10 cellular contexts compared by ENCODE assay signal in the genomic region with DNA sequence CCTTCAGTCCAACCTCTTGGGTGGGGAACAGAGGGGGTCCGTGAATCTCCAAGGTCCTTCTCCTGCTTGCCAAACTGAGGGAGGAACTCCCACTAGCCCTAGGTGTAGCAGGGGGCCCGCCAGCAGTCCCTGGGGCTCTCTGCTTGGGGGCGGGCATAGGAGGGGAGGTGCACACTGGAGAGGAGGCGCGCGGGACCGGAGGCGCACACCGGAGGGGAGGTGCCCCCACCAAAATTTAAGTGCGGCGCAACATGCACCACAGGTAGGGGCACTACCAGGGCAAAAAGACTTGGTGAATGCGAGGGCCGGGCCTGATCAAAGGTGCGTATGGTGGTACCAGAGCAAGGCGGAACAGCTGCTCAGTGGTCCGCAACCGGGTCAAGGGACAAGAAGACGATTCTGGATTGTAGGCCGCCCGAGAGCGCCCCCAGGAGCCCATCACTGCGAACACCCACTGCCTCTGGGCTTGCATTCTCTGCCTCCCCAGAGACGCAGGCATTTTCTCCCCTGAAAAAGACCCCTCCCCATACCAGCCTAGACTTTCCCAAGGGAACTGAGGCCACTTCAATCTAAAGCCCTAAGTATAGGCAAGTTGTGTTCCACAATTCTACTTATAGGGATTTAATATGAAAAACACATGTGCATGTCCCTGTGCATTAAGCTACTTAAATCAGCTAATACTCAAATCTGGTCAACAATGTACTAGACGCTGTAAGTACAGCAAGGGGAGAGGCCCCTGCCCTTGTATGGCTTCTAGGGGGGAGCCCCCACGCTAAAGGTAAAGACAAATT. TPM values are rescaled to one million over a fixed set of nuclear protein-coding genes. Genes with fewer than 3 reads are reported as not detected.
DNase-seq lines count a peak whose midpoint lies in the region; ATAC-seq, FAIRE-seq and TF ChIP-seq lines count a peak whose summit lies in the region.
"Had no signal": no experiment of that assay in that cellular context is flagged by ENCODE, and none has a peak within 500 bp of the region (broad histone marks: within the 10 kb centered on the region; RNA-seq: fewer than 3 reads in every experiment).

No MANE protein-coding gene starts in this region.

- peak; percentile 80 for FAIRE-seq in D721Med (lab: Jason Lieb, UNC)
- FAIRE-seq: small intestine had no signal

- peaks cover 2 to 11% (median 4%) of the 10 kb centered on the region in 3 donors for H3K4me1 Mint-ChIP-seq in IgD-negative memory B cell
- peaks cover 7 to 10% of the 10 kb centered on the region in 2 donors for H3K4me1 Mint-ChIP-seq in natural killer cell treated with Interleukin-12 subunit alpha and Interleukin-12 subunit beta and Interleukin-15 and Interleukin-18, amount 100 ng/mL, for 72 hours (ENCODE audit: low read depth in 2 of 2)

- H3K27me3 ChIP-seq in effector memory CD4-positive, alpha-beta T cell (replicated peaks; ENCODE audit: control insufficient read depth, insufficient read depth, low read length, poor library complexity, severe bottlenecking): peaks cover 4% of the 10 kb centered on the region

- H3K36me3 Mint-ChIP-seq in IgD-negative memory B cell: no peaks in the 10 kb centered on the region
- H3K36me3 Mint-ChIP-seq in natural killer cell treated with Interleukin-12 subunit alpha and Interleukin-12 subunit beta and Interleukin-15 and Interleukin-18, amount 100 ng/mL, for 72 hours: no peaks in the 10 kb centered on the region

- no peaks in the 10 kb centered on the region for H3K9me3 ChIP-seq in effector memory CD4-positive, alpha-beta T cell (ENCODE audit: control insufficient read depth, low read length)

- peak overlapping the region; percentile 36 for H3K4me3 ChIP-seq in effector memory CD4-positive, alpha-beta T cell (ENCODE audit: insufficient read depth, low read depth, low read length, poor library complexity, severe bottlenecking)
- H3K4me3 ChIP-seq in foreskin fibroblast (ENCODE audit: low read depth in 1 of 2, low read length in 2 of 2): peak overlapping the region in 1 of 2 donors; percentile 57

- peak overlapping the region in 1 of 3 donors; percentile 84 for H3K27ac Mint-ChIP-seq in IgD-negative memory B cell
- no peak overlapping the region for H3K27ac Mint-ChIP-seq in natural killer cell treated with Interleukin-12 subunit alpha and Interleukin-12 subunit beta and Interleukin-15 and Interleukin-18, amount 100 ng/mL, for 72 hours

- peaks cover 0 to 2% (median 0%) of the 10 kb centered on the region in 3 donors for H3K9me3 Mint-ChIP-seq in IgD-negative memory B cell
- no peaks in the 10 kb centered on the region for H3K9me3 Mint-ChIP-seq in natural killer cell treated with Interleukin-12 subunit alpha and Interleukin-12 subunit beta and Interleukin-15 and Interleukin-18, amount 100 ng/mL, for 72 hours

- peaks cover 20% of the 10 kb centered on the region for H3K27me3 Mint-ChIP-seq in IgD-negative memory B cell
- peaks cover 17 to 37% of the 10 kb centered on the region in 2 donors for H3K27me3 Mint-ChIP-seq in natural killer cell treated with Interleukin-12 subunit alpha and Interleukin-12 subunit beta and Interleukin-15 and Interleukin-18, amount 100 ng/mL, for 72 hours

- no peaks in the 10 kb centered on the region for H3K36me3 ChIP-seq in effector memory CD4-positive, alpha-beta T cell (ENCODE audit: control insufficient read depth, insufficient read depth, low read length)

- ATAC-seq in natural killer cell treated with Interleukin-12 subunit alpha and Interleukin-12 subunit beta and Interleukin-15 and Interleukin-18, amount 100 ng/mL, for 72 hours: no peak
- ATAC-seq in GM19397 (IDR thresholded peaks at IDR 0.05; ENCODE audit: unreplicated experiment): no peak

- peak overlapping the region; percentile 62 to 95 (median 82) for H3K4me3 Mint-ChIP-seq in IgD-negative memory B cell
- H3K4me3 Mint-ChIP-seq in natural killer cell treated with Interleukin-12 subunit alpha and Interleukin-12 subunit beta and Interleukin-15 and Interleukin-18, amount 100 ng/mL, for 72 hours: peak overlapping the region; percentile 58

- no peak overlapping the region for H3K27ac ChIP-seq in effector memory CD4-positive, alpha-beta T cell (ENCODE audit: insufficient read depth, low read length, poor library complexity, severe bottlenecking)

- peak; percentile 57 for DNase-seq in D721Med (ENCODE audit: insufficient read length, low spot score)
- DNase-seq in effector memory CD4-positive, alpha-beta T cell: no peak
- DNase-seq in natural killer cell treated with Interleukin-12 subunit alpha and Interleukin-12 subunit beta and Interleukin-15 and Interleukin-18, amount 100 ng/mL, for 72 hours (ENCODE audit: low spot score): no peak
- DNase-seq in putamen (ENCODE audit: low spot score): no peak
- DNase-seq in foreskin fibroblast: no peak
- DNase-seq in DMS53 treated with DMSO at 0.1 percent for 48 hours (lab: John Stamatoyannopoulos, UW; ENCODE audit: unreplicated experiment): no peak
- DNase-seq: small intestine had no signal

- H3K4me1 ChIP-seq in effector memory CD4-positive, alpha-beta T cell (ENCODE audit: control insufficient read depth, insufficient read depth, low read length, poor library complexity, severe bottlenecking): no peaks in the 10 kb centered on the region

- TF ChIP-seq CTCF in D721Med (IDR thresholded peaks at IDR 0.05; ENCODE audit: insufficient read depth, missing control alignments) (peak; percentile 55), foreskin fibroblast (IDR thresholded peaks at IDR 0.05; ENCODE audit: low read depth, low read length) (no peak)

RNA-seq across cellular contexts. Expression of a gene that starts 50.6 kb away (rescaled TPM):
- polyA plus RNA-seq in IgD-negative memory B cell: 7.1 TPM
- total RNA-seq in natural killer cell treated with Interleukin-12 subunit alpha and Interleukin-12 subunit beta and Interleukin-15 and Interleukin-18, amount 100 ng/mL, for 72 hours: not detected
- total RNA-seq: G401 had no signal

RNA-seq across cellular contexts. Expression of a gene that starts 53.3 kb away (rescaled TPM):
- 26.9 TPM for polyA plus RNA-seq in IgD-negative memory B cell
- total RNA-seq in natural killer cell treated with Interleukin-12 subunit alpha and Interleukin-12 subunit beta and Interleukin-15 and Interleukin-18, amount 100 ng/mL, for 72 hours: 10 to 100 TPM; 27.5 to 37.6 TPM
